Comparison of ENCODE assay signal across 27 cellular contexts in genomic region chr3:171836836-171837235, GRCh38. TPM values are rescaled to one million over a fixed set of nuclear protein-coding genes. Genes with fewer than 3 reads are reported as not detected.
DNase-seq lines count a peak whose midpoint lies in the region; ATAC-seq and TF ChIP-seq lines count a peak whose summit lies in the region.
"Had no signal": no experiment of that assay in that cellular context is flagged by ENCODE, and none has a peak within 500 bp of the region (broad histone marks: within the 10 kb centered on the region; RNA-seq: fewer than 3 reads in every experiment).

No MANE protein-coding gene starts in this region.

- peak; percentile 64 for ATAC-seq in Right ventricle myocardium inferior
- ATAC-seq in HG02642 (IDR thresholded peaks at IDR 0.05; ENCODE audit: poor library complexity, unreplicated experiment), result no peak

- POLR2A ChIA-PET in activated CD4-positive, alpha-beta T cell treated with anti-CD3 and anti-CD28 coated beads, Interleukin-2, amount 10 ng/mL, durations not matched to agents 7 days and 5 days (lab: Charles Lee), result no interaction called here

- peaks cover 84% of the 10 kb centered on the region for H3K4me1 ChIP-seq in left ventricle myocardium inferior
- H3K4me1 ChIP-seq: BE2C had no signal

- no peak overlapping the region for H3K4me3 ChIP-seq in left ventricle myocardium inferior
- H3K4me3 ChIP-seq: GM23248, MG63, PC-9 had no signal

- DNase-seq in Right ventricle myocardium inferior (ENCODE audit: missing footprints), result no peak
- no peak for DNase-seq in cardiac septum (ENCODE audit: low spot score)
- DNase-seq in left ventricle myocardium inferior, result no peak
- DNase-seq in osteocyte (ENCODE audit: extremely low spot score, unreplicated experiment), result no peak
- no peak for DNase-seq in SKM-1 treated with dmso at 0.1 percent for 144 hours (lab: John Stamatoyannopoulos, UW; ENCODE audit: unreplicated experiment)
- DNase-seq in activated CD4-positive, alpha-beta T cell treated with anti-CD3 and anti-CD28 coated beads, Interleukin-2, amount 10 ng/mL, durations not matched to agents 7 days and 5 days, result no peak
- DNase-seq in stimulated activated CD8-positive, alpha-beta memory T cell treated with anti-CD3 and anti-CD28 coated beads, Interleukin-4, amount 100 ng/mL, for 48 hours, result no peak
- DNase-seq: ACHN; BE2C; Calu3; CD8-positive, alpha-beta memory T cell; DND-41; GM23248; H7; KG1; MG63; NCI-H2029 treated with DMSO at 0.1 percent for 48 hours; NCI-H446 treated with DMSO at 0.1 percent for 48 hours; NCI-H526; NCI-H82; NK-92 treated with Interleukin-12 subunit alpha and Interleukin-12 subunit beta, amount 100 ng/mL, for 24 hours; PC-9; SHP77 had no signal

- H3K4me3 Mint-ChIP-seq in osteocyte (ENCODE audit: unreplicated experiment), result no peak overlapping the region
- H3K4me3 Mint-ChIP-seq in activated CD4-positive, alpha-beta T cell treated with anti-CD3 and anti-CD28 coated beads, Interleukin-2, amount 10 ng/mL, durations not matched to agents 7 days and 5 days, result no peak overlapping the region
- H3K4me3 Mint-ChIP-seq: CD14-positive monocyte; CD8-positive, alpha-beta memory T cell had no signal

- CTCF ChIA-PET in activated CD4-positive, alpha-beta T cell treated with anti-CD3 and anti-CD28 coated beads, Interleukin-2, amount 10 ng/mL, durations not matched to agents 7 days and 5 days (lab: Charles Lee), result no interaction called here

- H3K36me3 ChIP-seq in left ventricle myocardium inferior, result no peaks in the 10 kb centered on the region
- H3K36me3 ChIP-seq: BE2C, MG63 had no signal

- H3K9me3 Mint-ChIP-seq in osteocyte (ENCODE audit: unreplicated experiment), result peaks cover 3% of the 10 kb centered on the region
- no peaks in the 10 kb centered on the region for H3K9me3 Mint-ChIP-seq in activated CD4-positive, alpha-beta T cell treated with anti-CD3 and anti-CD28 coated beads, Interleukin-2, amount 10 ng/mL, durations not matched to agents 7 days and 5 days
- H3K9me3 Mint-ChIP-seq: CD8-positive, alpha-beta memory T cell had no signal

- H3K36me3 Mint-ChIP-seq in osteocyte (ENCODE audit: unreplicated experiment), result no peaks in the 10 kb centered on the region
- no peaks in the 10 kb centered on the region for H3K36me3 Mint-ChIP-seq in activated CD4-positive, alpha-beta T cell treated with anti-CD3 and anti-CD28 coated beads, Interleukin-2, amount 10 ng/mL, durations not matched to agents 7 days and 5 days (ENCODE audit: low read depth)
- H3K36me3 Mint-ChIP-seq: CD14-positive monocyte; CD8-positive, alpha-beta memory T cell had no signal

- H3K4me1 Mint-ChIP-seq in osteocyte (ENCODE audit: unreplicated experiment), result peaks cover 77% of the 10 kb centered on the region
- H3K4me1 Mint-ChIP-seq in activated CD4-positive, alpha-beta T cell treated with anti-CD3 and anti-CD28 coated beads, Interleukin-2, amount 10 ng/mL, durations not matched to agents 7 days and 5 days, result no peaks in the 10 kb centered on the region
- H3K4me1 Mint-ChIP-seq: CD8-positive, alpha-beta memory T cell had no signal

- intact Hi-C loops in Right ventricle myocardium inferior (cut with DNase I) (loop anchor here (5.0 to 10.0 kb wide), 4 partner anchors 200 to 505 kb away; partner anchors contain the start of gene FNDC3B), cardiac septum (cut with DNase I) (loop anchor here (5.0 to 10.0 kb wide), 2 partner anchors 205 to 498 kb away; no protein-coding TSS in a partner anchor), left ventricle myocardium inferior (cut with micrococcal nuclease) (loop anchor here (10.0 kb wide), 2 partner anchors 198 to 498 kb away; partner anchors contain the start of gene FNDC3B)

- peak overlapping the region; percentile 97 for H3K27ac Mint-ChIP-seq in osteocyte (ENCODE audit: unreplicated experiment)
- H3K27ac Mint-ChIP-seq in activated CD4-positive, alpha-beta T cell treated with anti-CD3 and anti-CD28 coated beads, Interleukin-2, amount 10 ng/mL, durations not matched to agents 7 days and 5 days, result no peak overlapping the region
- H3K27ac Mint-ChIP-seq: CD14-positive monocyte; CD8-positive, alpha-beta memory T cell had no signal

- TF ChIP-seq CTCF in left ventricle myocardium inferior (IDR thresholded peaks at IDR 0.05; ENCODE audit: borderline replicate concordance) (no peak), osteocyte (IDR thresholded peaks at IDR 0.05) (no peak)

- H3K27me3 ChIP-seq in left ventricle myocardium inferior (ENCODE audit: low read depth), result no peaks in the 10 kb centered on the region
- H3K27me3 ChIP-seq: BE2C, MG63 had no signal

- H3K27ac ChIP-seq in left ventricle myocardium inferior (replicated peaks), result peak overlapping the region; percentile 85
- H3K27ac ChIP-seq: 22Rv1, PC-9 had no signal

- no peaks in the 10 kb centered on the region for H3K27me3 Mint-ChIP-seq in osteocyte (ENCODE audit: unreplicated experiment)
- H3K27me3 Mint-ChIP-seq in activated CD4-positive, alpha-beta T cell treated with anti-CD3 and anti-CD28 coated beads, Interleukin-2, amount 10 ng/mL, durations not matched to agents 7 days and 5 days, result peaks cover 11% of the 10 kb centered on the region

- H3K9me3 ChIP-seq in left ventricle myocardium inferior (replicated peaks), result no peaks in the 10 kb centered on the region
- H3K9me3 ChIP-seq: BE2C, MG63 had no signal

RNA-seq across cellular contexts. Expression of gene TMEM212, which starts 6.3 kb away (rescaled TPM):
- total RNA-seq in Right ventricle myocardium inferior, result not detected
- total RNA-seq in cardiac septum, result not detected
- not detected for total RNA-seq in left ventricle myocardium inferior
- total RNA-seq in osteocyte, result not detected in 2 replicates
- total RNA-seq in activated CD4-positive, alpha-beta T cell treated with anti-CD3 and anti-CD28 coated beads, Interleukin-2, amount 10 ng/mL, durations not matched to agents 7 days and 5 days, result not detected
- total RNA-seq: Calu3; CD8-positive, alpha-beta memory T cell; GM23248; H7; PC-9; RPMI7951 had no signal

RNA-seq across cellular contexts. Expression of gene PLD1, which starts 26.6 kb away (rescaled TPM):
- total RNA-seq in Right ventricle myocardium inferior, result 78.0 TPM
- total RNA-seq in cardiac septum, result 56.5 TPM
- total RNA-seq in left ventricle myocardium inferior, result 59.5 TPM
- total RNA-seq in osteocyte, result 13.9 and 15.2 TPM in 2 replicates
- under 1 TPM; 0.50 to 0.94 TPM for total RNA-seq in activated CD4-positive, alpha-beta T cell treated with anti-CD3 and anti-CD28 coated beads, Interleukin-2, amount 10 ng/mL, durations not matched to agents 7 days and 5 days
